8 cellular contexts compared by ENCODE assay signal in the genomic region with DNA sequence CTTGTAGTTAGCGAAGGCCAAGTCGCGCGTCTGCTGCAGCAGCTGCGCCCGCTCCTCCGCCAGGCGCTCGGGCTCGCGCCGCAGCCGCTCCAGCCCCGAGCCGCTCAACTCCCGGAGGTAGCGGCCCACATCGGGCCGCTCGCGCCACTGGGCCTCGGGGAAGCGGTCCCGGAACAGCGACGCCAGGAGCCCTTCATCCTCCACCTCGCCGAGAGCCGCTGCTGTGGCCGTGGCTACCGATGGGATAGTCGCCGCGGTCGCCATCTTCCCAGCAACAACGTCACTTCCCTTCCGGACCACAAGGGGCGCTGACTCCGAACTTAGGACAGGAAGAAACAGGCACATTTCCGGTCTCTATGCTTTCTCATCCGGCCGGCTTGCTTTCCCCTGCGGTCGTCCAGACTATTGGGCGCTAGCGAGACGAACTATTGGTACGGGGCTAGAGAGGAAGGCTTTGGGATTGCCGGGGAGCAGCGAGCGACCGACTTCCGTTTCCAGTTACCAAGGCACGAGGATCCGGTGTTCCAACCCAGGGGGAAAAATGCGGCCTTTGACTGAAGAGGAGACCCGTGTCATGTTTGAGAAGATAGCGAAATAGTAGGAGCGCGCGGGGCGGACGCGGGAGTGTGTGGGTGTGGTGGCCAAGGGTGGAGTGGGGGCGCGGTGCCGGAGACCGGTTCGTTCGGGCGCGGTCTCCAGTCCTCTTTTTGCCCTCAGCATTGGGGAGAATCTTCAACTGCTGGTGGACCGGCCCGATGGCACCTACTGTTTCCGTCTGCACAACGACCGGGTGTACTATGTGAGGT. TPM values are rescaled to one million over a fixed set of nuclear protein-coding genes. Genes with fewer than 3 reads are reported as not detected.
DNase-seq lines count a peak whose midpoint lies in the region; ATAC-seq, FAIRE-seq and TF ChIP-seq lines count a peak whose summit lies in the region.

A gene with protein sequence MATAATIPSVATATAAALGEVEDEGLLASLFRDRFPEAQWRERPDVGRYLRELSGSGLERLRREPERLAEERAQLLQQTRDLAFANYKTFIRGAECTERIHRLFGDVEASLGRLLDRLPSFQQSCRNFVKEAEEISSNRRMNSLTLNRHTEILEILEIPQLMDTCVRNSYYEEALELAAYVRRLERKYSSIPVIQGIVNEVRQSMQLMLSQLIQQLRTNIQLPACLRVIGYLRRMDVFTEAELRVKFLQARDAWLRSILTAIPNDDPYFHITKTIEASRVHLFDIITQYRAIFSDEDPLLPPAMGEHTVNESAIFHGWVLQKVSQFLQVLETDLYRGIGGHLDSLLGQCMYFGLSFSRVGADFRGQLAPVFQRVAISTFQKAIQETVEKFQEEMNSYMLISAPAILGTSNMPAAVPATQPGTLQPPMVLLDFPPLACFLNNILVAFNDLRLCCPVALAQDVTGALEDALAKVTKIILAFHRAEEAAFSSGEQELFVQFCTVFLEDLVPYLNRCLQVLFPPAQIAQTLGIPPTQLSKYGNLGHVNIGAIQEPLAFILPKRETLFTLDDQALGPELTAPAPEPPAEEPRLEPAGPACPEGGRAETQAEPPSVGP (minus strand): TSS at position 276 of the 806 bp plus-strand sequence. CDS start 12 bp downstream, at position 264.
A gene (plus strand): TSS at position 484 of the 806 bp plus-strand sequence. CDS start 58 bp downstream, at position 542.

- H3K79me1 ChIP-seq in H1 (ENCODE audit: low read depth, low read length) = peaks cover 6% of the 10 kb centered on the region; the same call in 1 of the 2 replicates

- H4K8ac ChIP-seq in H1 (ENCODE audit: extremely low read depth, insufficient read depth, low read length) = peak within 1 kb of the TSS; percentile 92

- H3K27me3 Mint-ChIP-seq in memory B cell = no peaks in the 10 kb centered on the region

- no peaks in the 10 kb centered on the region for H3K27me3 ChIP-seq in H1 (replicated peaks in 1 of 4; ENCODE audit: control insufficient read depth in 3 of 4, extremely low read depth in 1 of 4, insufficient read depth in 3 of 4, low read length in 3 of 4)

- peak within 1 kb of the TSS; percentile 97 for H3K4me3 Mint-ChIP-seq in memory B cell

- H3K27ac ChIP-seq in H1 (ENCODE audit: low read depth, low read length) = peak within 1 kb of the TSS; percentile 81

- POLR2A ChIA-PET in H1 (lab: Charles Lee; ENCODE audit: partially characterized antibody) = interaction anchor here (0.6 to 29.8 kb wide), 11 partner anchors 9 to 546 kb away, joined by 3 to 497 read pairs (median 3); a partner anchor contains a TSS

- no peak within 1 kb of the TSS for H3K14ac ChIP-seq in H1 (ENCODE audit: insufficient read length)

- peaks cover 16% of the 10 kb centered on the region for H3K36me3 Mint-ChIP-seq in memory B cell

- DNase-seq in Caki2 (ENCODE audit: low read depth) (peak; percentile 96), HUDEP-2 (lab: John Stamatoyannopoulos, UW; ENCODE audit: unreplicated experiment in 76 of 76) (peak; percentile 46 to 99 (median 93)), NOMO-1 treated with dmso at 0.1 percent for 144 hours (lab: John Stamatoyannopoulos, UW; ENCODE audit: unreplicated experiment) (peak; percentile 97), H1 (ENCODE audit: low read depth in 1 of 2, low spot score in 2 of 2) (peak; percentile 93 to 97), memory B cell (ENCODE audit: low spot score in 2 of 2) (peak; percentile 92 to 94)
- DNase-seq in activated CD8-positive, alpha-beta memory T cell treated with anti-CD3 and anti-CD28 coated beads for 48 hours (ENCODE audit: low read depth in 2 of 3, low spot score in 2 of 3) = peak; percentile 78 to 89 (median 79)
- peak; percentile 75 for DNase-seq in stimulated activated CD8-positive, alpha-beta memory T cell treated with anti-CD3 and anti-CD28 coated beads, Interleukin-12 subunit alpha, Interleukin-12 subunit beta, amount 100 ng/mL, for 24 hours (ENCODE audit: extremely low read depth)

- H2AFZ ChIP-seq in H1 (ENCODE audit: low read length) = peak within 1 kb of the TSS; percentile 53; the same call in 1 of the 2 replicates

- TF ChIP-seq RAD21 in H1 (IDR thresholded peaks at IDR 0.05 in 1 of 2, conservative IDR thresholded peaks at IDR 0.05 in 1 of 2; ENCODE audit: low read depth in 2 of 2, low read length in 2 of 2) = no peak

- WGBS in H1 (ENCODE audit: extremely low coverage in 1 of 2, insufficient coverage in 1 of 2, insufficient read length in 1 of 2, insufficient replicate concordance in 2 of 2, low coverage in 1 of 2, low lambda C conversion rate in 2 of 2, missing lambda C conversion rate in 1 of 2), 2 experiments = 2% methylated on average over 73 of the region's 77 CpGs; no CpG with 5 or more reads in 1 of the 2 experiments

- H2BK20ac ChIP-seq in H1 (ENCODE audit: low read length) = no peak within 1 kb of the TSS

- peaks cover 26 to 54% (median 34%) of the 10 kb centered on the region in 4 experiments for H3K36me3 ChIP-seq in H1 (ENCODE audit: control insufficient read depth in 2 of 4, insufficient read depth in 4 of 4, low read length in 3 of 4)

- H2BK120ac ChIP-seq in H1 (replicated peaks; ENCODE audit: low read depth, low read length) = no peak within 1 kb of the TSS

- no peak within 1 kb of the TSS for H2BK15ac ChIP-seq in H1 (ENCODE audit: low read length)

- TF ChIP-seq POLR2A in H1 (IDR thresholded peaks at IDR 0.05; ENCODE audit: control extremely low read depth in 1 of 2, low read depth in 2 of 2, low read length in 2 of 2) = peak; percentile 58 to 79

- FAIRE-seq in H1 (lab: Jason Lieb, UNC) = peak; percentile 28

- no peak for TF ChIP-seq EP300 in H1 (IDR thresholded peaks at IDR 0.05; ENCODE audit: borderline replicate concordance in 1 of 2, low read depth in 2 of 2, low read length in 2 of 2)

- peak within 1 kb of the TSS; percentile 92 for H3K27ac Mint-ChIP-seq in memory B cell

- TF ChIP-seq CTCF in H1 (IDR thresholded peaks at IDR 0.05; ENCODE audit: control extremely low read depth in 1 of 3, insufficient read depth in 1 of 3, low read depth in 1 of 3, low read length in 3 of 3) = peak; percentile 63 to 89 (median 79)

- no peaks in the 10 kb centered on the region for H3K9me3 Mint-ChIP-seq in memory B cell

- H3K4me3 ChIP-seq in H1 (ENCODE audit: extremely low read depth in 1 of 4, insufficient read depth in 2 of 4, low read depth in 3 of 4, low read length in 4 of 4) = peak within 1 kb of the TSS; percentile 71 to 98 (median 92)

- no peak within 1 kb of the TSS for H3K23ac ChIP-seq in H1 (ENCODE audit: insufficient read length)

- peak within 1 kb of the TSS; percentile 63 for H3K4ac ChIP-seq in H1 (replicated peaks; ENCODE audit: insufficient read length, low read depth, low read length)

- H3K4me1 ChIP-seq in H1 (replicated peaks in 1 of 4; ENCODE audit: control insufficient read depth in 3 of 4, insufficient read depth in 4 of 4, low read length in 3 of 4) = peaks cover 0 to 9% (median 3%) of the 10 kb centered on the region in 4 experiments; a peak in 4 of 7 replicates

- peak within 1 kb of the TSS; percentile 77 for H2BK5ac ChIP-seq in H1 (ENCODE audit: low read depth, low read length)

- peaks cover 5% of the 10 kb centered on the region; the same call in 1 of the 2 replicates for H3K23me2 ChIP-seq in H1 (ENCODE audit: low read depth, low read length)

- peaks cover 2 to 3% of the 10 kb centered on the region in 2 experiments for H4K20me1 ChIP-seq in H1 (replicated peaks in 1 of 2; ENCODE audit: control insufficient read depth in 1 of 2, insufficient read depth in 2 of 2, low read length in 2 of 2)

- in situ Hi-C loops in Caki2 (cut with HindIII; ENCODE audit: low pct_unique_long_range_greater_than_20kb, low sequenced_read_pairs) = no loop called here

- H3K56ac ChIP-seq in H1 (replicated peaks; ENCODE audit: insufficient read length, low read depth, low read length) = peak within 1 kb of the TSS; percentile 84

- no peaks in the 10 kb centered on the region for H3K9me3 ChIP-seq in H1 (ENCODE audit: insufficient read depth in 2 of 2, low read depth in 1 of 2, low read length in 1 of 2)

- peaks cover 20% of the 10 kb centered on the region for H3K4me1 Mint-ChIP-seq in memory B cell

- H3K9ac ChIP-seq in H1 (replicated peaks in 1 of 4; ENCODE audit: extremely low read depth in 1 of 4, low read depth in 3 of 4, low read length in 3 of 4) = peak within 1 kb of the TSS; percentile 67 to 93 (median 92)

- CTCF ChIA-PET in H1 (lab: Charles Lee; ENCODE audit: partially characterized antibody) = interaction anchor here (0.7 to 2.0 kb wide), 8 partner anchors 13 to 215 kb away, joined by 3 to 10 read pairs (median 4); a partner anchor contains a TSS

- H3K4me2 ChIP-seq in H1 (ENCODE audit: insufficient read depth in 1 of 2, low read depth in 2 of 2, low read length in 2 of 2) = peak within 1 kb of the TSS; percentile 87 to 97

- H3K18ac ChIP-seq in H1 (ENCODE audit: extremely low read depth, low read length) = no peak within 1 kb of the TSS

- ATAC-seq in GM21367 (IDR thresholded peaks at IDR 0.05; ENCODE audit: unreplicated experiment) = peak; percentile 80
- ATAC-seq in memory B cell (ENCODE audit: low read depth) = peak; percentile 86

- H2AK5ac ChIP-seq in H1 (ENCODE audit: low read depth, low read length) = no peak within 1 kb of the TSS; the same call in 1 of the 2 replicates

- H2BK12ac ChIP-seq in H1 (ENCODE audit: low read depth, low read length) = no peak within 1 kb of the TSS

- H4K5ac ChIP-seq in H1 (ENCODE audit: insufficient read length, low read depth, low read length) = peak within 1 kb of the TSS; percentile 58

- H4K91ac ChIP-seq in H1 (replicated peaks; ENCODE audit: insufficient read length, low read length) = peak within 1 kb of the TSS; percentile 66

- H3K79me2 ChIP-seq in H1 (ENCODE audit: control insufficient read depth in 1 of 2, insufficient read depth in 2 of 2, low read length in 2 of 2) = peaks cover 12 to 43% of the 10 kb centered on the region in 2 experiments

RNA-seq across cellular contexts. Expression of the first gene that starts in this region (rescaled TPM):
- 56.2 and 68.1 TPM in 2 replicates for total RNA-seq in Caki2 (2014; rRNA removed; shearing (Covaris generic); ENCODE audit: low replicate concordance)
- total RNA-seq in H1 (2021; fragmentation: NEBNext Ultra II Directional; extraction: Animal tissue kit (Norgen Biotek cat#: 25700)) = 55.4 and 55.6 TPM in 2 replicates
- 49.1 and 60.9 TPM in 2 replicates for polyA plus RNA-seq in H1 (2011; rRNA removed)
- polyA plus RNA-seq in H1 (2011; cell fraction: cytosol; rRNA removed) = 51.7 TPM
- polyA plus RNA-seq in H1 (2011; cell fraction: nucleus; rRNA removed) = 66.6 TPM
- polyA plus RNA-seq in H1 (2012, experiment 1 of 2) = 32.4 to 36.9 TPM (median 34.4 TPM) in 4 replicates
- 41.0 TPM for polyA plus RNA-seq in H1 (2012, experiment 2 of 2)
- polyA plus RNA-seq in H1 (2013, experiment 1 of 2) = 32.4 TPM
- polyA plus RNA-seq in H1 (2013, experiment 2 of 2) = 29.5 TPM
- 76.0 and 83.9 TPM in 2 replicates for polyA minus RNA-seq in H1 (2011; rRNA and poly(A)+ RNA removed)
- polyA minus RNA-seq in H1 (2011; cell fraction: cytosol; rRNA and poly(A)+ RNA removed) = 39.5 TPM
- polyA minus RNA-seq in H1 (2011; cell fraction: nucleus; rRNA and poly(A)+ RNA removed) = 70.1 TPM

RNA-seq across cellular contexts. Expression of the second gene that starts in this region (rescaled TPM):
- total RNA-seq in Caki2 (2014; rRNA removed; shearing (Covaris generic); ENCODE audit: low replicate concordance) = 18.7 and 25.7 TPM in 2 replicates
- 52.1 and 52.2 TPM in 2 replicates for total RNA-seq in H1 (2021; fragmentation: NEBNext Ultra II Directional; extraction: Animal tissue kit (Norgen Biotek cat#: 25700))
- polyA plus RNA-seq in H1 (2011; rRNA removed) = 10.5 and 14.5 TPM in 2 replicates
- polyA plus RNA-seq in H1 (2011; cell fraction: cytosol; rRNA removed) = 19.2 TPM
- polyA plus RNA-seq in H1 (2011; cell fraction: nucleus; rRNA removed) = 6.5 TPM
- polyA plus RNA-seq in H1 (2012, experiment 1 of 2) = 24.2 to 41.0 TPM (median 29.1 TPM) in 4 replicates
- 7.5 TPM for polyA plus RNA-seq in H1 (2012, experiment 2 of 2)
- 39.7 TPM for polyA plus RNA-seq in H1 (2013, experiment 1 of 2)
- polyA plus RNA-seq in H1 (2013, experiment 2 of 2) = 40.2 TPM
- polyA minus RNA-seq in H1 (2011; rRNA and poly(A)+ RNA removed) = 17.8 and 26.5 TPM in 2 replicates
- polyA minus RNA-seq in H1 (2011; cell fraction: cytosol; rRNA and poly(A)+ RNA removed) = 11.9 TPM
- polyA minus RNA-seq in H1 (2011; cell fraction: nucleus; rRNA and poly(A)+ RNA removed) = 19.7 TPM

Comparison
In these comparisons a context has a peak if more than half of its experiments do, and no peak if none do; other contexts are left out.
1. Peak in every context shown above with its lines: DNase-seq, ATAC-seq, H3K4me3 ChIP-seq and H3K27ac ChIP-seq.